ENCODE assay signal across 1 cellular context in the genomic region with DNA sequence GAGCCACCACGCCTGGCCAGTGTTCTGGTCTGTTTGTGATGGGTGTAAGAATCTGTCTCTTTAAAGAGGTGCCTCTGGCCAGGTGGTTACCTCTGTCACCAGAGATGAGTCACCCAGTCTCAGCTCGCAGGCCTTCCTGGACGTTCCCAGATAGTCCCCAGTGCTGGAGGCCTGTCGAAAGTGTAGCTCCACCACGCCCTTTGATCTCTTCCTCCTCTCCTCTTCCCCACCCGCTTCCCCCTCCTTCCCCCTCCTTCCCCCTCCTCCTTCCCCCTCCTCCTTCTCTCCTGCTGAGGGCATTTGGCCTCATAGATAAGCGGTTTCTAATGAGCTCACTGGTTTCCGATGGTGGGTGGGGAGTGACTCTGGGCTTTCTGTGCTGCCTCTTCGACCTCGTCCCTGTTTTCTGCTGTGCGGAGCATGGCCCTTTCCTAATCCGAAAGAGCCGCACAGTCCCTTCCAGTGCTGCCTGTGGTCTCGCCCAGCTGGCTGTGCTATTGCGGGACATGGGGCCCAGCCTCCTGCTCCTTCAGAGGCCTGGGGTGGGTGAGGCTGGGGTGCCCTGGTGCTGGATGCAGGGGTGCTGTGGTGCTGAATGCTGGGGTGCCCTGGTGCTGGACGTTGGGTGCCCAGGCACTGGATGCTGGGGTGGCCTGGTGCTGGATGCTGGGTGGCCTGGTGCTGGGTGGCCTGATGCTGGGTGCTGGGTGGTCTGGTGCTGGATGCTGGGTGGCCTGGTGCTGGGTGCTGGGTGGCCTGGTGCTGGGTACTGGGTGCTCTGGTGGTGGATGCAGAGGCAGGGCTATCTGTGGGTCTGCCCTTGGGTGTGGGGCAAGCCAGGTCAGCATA.
A peak's percentile ranks its signal among the peaks of the same experiment; 100 is the strongest.
TF ChIP-seq lines count a peak whose summit lies in the region.

No MANE protein-coding gene starts in this region.

TF ChIP-seq in K562, 482 proteins besides CTCF, POLR2A, EP300 and RAD21 (continued from another document and continues in another):
- TF ChIP-seq, protein P1, sequence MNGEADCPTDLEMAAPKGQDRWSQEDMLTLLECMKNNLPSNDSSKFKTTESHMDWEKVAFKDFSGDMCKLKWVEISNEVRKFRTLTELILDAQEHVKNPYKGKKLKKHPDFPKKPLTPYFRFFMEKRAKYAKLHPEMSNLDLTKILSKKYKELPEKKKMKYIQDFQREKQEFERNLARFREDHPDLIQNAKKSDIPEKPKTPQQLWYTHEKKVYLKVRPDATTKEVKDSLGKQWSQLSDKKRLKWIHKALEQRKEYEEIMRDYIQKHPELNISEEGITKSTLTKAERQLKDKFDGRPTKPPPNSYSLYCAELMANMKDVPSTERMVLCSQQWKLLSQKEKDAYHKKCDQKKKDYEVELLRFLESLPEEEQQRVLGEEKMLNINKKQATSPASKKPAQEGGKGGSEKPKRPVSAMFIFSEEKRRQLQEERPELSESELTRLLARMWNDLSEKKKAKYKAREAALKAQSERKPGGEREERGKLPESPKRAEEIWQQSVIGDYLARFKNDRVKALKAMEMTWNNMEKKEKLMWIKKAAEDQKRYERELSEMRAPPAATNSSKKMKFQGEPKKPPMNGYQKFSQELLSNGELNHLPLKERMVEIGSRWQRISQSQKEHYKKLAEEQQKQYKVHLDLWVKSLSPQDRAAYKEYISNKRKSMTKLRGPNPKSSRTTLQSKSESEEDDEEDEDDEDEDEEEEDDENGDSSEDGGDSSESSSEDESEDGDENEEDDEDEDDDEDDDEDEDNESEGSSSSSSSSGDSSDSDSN (IDR thresholded peaks at IDR 0.05; ENCODE audit: borderline replicate concordance in 1 of 2, low read depth in 2 of 2, low read length in 2 of 2), result peak; percentile 54 to 69; a peak in 1 of 4 replicates
- no peak for TF ChIP-seq ZNF184 (CRISPR knock-in tag; IDR thresholded peaks at IDR 0.05)
- TF ChIP-seq, protein P2, sequence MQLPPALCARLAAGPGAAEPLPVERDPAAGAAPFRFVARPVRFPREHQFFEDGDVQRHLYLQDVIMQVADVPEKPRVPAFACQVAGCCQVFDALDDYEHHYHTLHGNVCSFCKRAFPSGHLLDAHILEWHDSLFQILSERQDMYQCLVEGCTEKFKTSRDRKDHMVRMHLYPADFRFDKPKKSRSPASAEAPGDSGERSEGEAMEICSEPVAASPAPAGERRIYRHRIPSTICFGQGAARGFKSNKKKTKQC (CRISPR knock-in tag; IDR thresholded peaks at IDR 0.05), result no peak
- no peak for TF ChIP-seq PHB (CRISPR knock-in tag; IDR thresholded peaks at IDR 0.05)
- TF ChIP-seq CREBBP (IDR thresholded peaks at IDR 0.05; ENCODE audit: low read depth, low read length), result no peak
- no peak for TF ChIP-seq YBX1 (IDR thresholded peaks at IDR 0.05)
- TF ChIP-seq, protein P3, sequence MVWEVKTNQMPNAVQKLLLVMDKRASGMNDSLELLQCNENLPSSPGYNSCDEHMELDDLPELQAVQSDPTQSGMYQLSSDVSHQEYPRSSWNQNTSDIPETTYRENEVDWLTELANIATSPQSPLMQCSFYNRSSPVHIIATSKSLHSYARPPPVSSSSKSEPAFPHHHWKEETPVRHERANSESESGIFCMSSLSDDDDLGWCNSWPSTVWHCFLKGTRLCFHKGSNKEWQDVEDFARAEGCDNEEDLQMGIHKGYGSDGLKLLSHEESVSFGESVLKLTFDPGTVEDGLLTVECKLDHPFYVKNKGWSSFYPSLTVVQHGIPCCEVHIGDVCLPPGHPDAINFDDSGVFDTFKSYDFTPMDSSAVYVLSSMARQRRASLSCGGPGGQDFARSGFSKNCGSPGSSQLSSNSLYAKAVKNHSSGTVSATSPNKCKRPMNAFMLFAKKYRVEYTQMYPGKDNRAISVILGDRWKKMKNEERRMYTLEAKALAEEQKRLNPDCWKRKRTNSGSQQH (CRISPR knock-in tag; IDR thresholded peaks at IDR 0.05), result peak; percentile 83
- TF ChIP-seq, protein P4, sequence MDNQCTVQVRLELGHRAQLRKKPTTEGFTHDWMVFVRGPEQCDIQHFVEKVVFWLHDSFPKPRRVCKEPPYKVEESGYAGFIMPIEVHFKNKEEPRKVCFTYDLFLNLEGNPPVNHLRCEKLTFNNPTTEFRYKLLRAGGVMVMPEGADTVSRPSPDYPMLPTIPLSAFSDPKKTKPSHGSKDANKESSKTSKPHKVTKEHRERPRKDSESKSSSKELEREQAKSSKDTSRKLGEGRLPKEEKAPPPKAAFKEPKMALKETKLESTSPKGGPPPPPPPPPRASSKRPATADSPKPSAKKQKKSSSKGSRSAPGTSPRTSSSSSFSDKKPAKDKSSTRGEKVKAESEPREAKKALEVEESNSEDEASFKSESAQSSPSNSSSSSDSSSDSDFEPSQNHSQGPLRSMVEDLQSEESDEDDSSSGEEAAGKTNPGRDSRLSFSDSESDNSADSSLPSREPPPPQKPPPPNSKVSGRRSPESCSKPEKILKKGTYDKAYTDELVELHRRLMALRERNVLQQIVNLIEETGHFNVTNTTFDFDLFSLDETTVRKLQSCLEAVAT (IDR thresholded peaks at IDR 0.05), result peak; percentile 40 to 58; a peak in 3 of 4 replicates
- TF ChIP-seq, protein P5, sequence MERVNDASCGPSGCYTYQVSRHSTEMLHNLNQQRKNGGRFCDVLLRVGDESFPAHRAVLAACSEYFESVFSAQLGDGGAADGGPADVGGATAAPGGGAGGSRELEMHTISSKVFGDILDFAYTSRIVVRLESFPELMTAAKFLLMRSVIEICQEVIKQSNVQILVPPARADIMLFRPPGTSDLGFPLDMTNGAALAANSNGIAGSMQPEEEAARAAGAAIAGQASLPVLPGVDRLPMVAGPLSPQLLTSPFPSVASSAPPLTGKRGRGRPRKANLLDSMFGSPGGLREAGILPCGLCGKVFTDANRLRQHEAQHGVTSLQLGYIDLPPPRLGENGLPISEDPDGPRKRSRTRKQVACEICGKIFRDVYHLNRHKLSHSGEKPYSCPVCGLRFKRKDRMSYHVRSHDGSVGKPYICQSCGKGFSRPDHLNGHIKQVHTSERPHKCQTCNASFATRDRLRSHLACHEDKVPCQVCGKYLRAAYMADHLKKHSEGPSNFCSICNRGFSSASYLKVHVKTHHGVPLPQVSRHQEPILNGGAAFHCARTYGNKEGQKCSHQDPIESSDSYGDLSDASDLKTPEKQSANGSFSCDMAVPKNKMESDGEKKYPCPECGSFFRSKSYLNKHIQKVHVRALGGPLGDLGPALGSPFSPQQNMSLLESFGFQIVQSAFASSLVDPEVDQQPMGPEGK (CRISPR knock-in tag; IDR thresholded peaks at IDR 0.05; ENCODE audit: borderline replicate concordance), result no peak
- TF ChIP-seq, protein P6, sequence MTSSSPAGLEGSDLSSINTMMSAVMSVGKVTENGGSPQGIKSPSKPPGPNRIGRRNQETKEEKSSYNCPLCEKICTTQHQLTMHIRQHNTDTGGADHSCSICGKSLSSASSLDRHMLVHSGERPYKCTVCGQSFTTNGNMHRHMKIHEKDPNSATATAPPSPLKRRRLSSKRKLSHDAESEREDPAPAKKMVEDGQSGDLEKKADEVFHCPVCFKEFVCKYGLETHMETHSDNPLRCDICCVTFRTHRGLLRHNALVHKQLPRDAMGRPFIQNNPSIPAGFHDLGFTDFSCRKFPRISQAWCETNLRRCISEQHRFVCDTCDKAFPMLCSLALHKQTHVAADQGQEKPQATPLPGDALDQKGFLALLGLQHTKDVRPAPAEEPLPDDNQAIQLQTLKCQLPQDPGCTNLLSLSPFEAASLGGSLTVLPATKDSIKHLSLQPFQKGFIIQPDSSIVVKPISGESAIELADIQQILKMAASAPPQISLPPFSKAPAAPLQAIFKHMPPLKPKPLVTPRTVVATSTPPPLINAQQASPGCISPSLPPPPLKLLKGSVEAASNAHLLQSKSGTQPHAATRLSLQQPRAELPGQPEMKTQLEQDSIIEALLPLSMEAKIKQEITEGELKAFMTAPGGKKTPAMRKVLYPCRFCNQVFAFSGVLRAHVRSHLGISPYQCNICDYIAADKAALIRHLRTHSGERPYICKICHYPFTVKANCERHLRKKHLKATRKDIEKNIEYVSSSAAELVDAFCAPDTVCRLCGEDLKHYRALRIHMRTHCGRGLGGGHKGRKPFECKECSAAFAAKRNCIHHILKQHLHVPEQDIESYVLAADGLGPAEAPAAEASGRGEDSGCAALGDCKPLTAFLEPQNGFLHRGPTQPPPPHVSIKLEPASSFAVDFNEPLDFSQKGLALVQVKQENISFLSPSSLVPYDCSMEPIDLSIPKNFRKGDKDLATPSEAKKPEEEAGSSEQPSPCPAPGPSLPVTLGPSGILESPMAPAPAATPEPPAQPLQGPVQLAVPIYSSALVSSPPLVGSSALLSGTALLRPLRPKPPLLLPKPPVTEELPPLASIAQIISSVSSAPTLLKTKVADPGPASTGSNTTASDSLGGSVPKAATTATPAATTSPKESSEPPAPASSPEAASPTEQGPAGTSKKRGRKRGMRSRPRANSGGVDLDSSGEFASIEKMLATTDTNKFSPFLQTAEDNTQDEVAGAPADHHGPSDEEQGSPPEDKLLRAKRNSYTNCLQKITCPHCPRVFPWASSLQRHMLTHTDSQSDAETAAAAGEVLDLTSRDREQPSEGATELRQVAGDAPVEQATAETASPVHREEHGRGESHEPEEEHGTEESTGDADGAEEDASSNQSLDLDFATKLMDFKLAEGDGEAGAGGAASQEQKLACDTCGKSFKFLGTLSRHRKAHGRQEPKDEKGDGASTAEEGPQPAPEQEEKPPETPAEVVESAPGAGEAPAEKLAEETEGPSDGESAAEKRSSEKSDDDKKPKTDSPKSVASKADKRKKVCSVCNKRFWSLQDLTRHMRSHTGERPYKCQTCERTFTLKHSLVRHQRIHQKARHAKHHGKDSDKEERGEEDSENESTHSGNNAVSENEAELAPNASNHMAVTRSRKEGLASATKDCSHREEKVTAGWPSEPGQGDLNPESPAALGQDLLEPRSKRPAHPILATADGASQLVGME (CRISPR knock-in tag; IDR thresholded peaks at IDR 0.05), result no peak
- TF ChIP-seq ZC3H4 (CRISPR knock-in tag; IDR thresholded peaks at IDR 0.05; ENCODE audit: borderline replicate concordance), result peak; percentile 97; the same call in 1 of the 2 replicates
- TF ChIP-seq ZFP1 (CRISPR knock-in tag; IDR thresholded peaks at IDR 0.05), result no peak
- peak; percentile 95 for TF ChIP-seq JUND (IDR thresholded peaks at IDR 0.05; ENCODE audit: borderline replicate concordance, low read depth, low read length)
- peak; percentile 96 for TF ChIP-seq JUND (tag; IDR thresholded peaks at IDR 0.05; ENCODE audit: borderline replicate concordance, low read depth, low read length)
- TF ChIP-seq HNRNPLL (IDR thresholded peaks at IDR 0.05; ENCODE audit: low read depth, low read length, poor library complexity, severe bottlenecking), result no peak
- no peak for TF ChIP-seq ZNF507 (tag; conservative IDR thresholded peaks at IDR 0.05)
- TF ChIP-seq THRAP3 (IDR thresholded peaks at IDR 0.05; ENCODE audit: borderline replicate concordance), result no peak
- TF ChIP-seq CTBP1 (IDR thresholded peaks at IDR 0.05; ENCODE audit: borderline replicate concordance), result peak; percentile 97
- TF ChIP-seq, protein P7, sequence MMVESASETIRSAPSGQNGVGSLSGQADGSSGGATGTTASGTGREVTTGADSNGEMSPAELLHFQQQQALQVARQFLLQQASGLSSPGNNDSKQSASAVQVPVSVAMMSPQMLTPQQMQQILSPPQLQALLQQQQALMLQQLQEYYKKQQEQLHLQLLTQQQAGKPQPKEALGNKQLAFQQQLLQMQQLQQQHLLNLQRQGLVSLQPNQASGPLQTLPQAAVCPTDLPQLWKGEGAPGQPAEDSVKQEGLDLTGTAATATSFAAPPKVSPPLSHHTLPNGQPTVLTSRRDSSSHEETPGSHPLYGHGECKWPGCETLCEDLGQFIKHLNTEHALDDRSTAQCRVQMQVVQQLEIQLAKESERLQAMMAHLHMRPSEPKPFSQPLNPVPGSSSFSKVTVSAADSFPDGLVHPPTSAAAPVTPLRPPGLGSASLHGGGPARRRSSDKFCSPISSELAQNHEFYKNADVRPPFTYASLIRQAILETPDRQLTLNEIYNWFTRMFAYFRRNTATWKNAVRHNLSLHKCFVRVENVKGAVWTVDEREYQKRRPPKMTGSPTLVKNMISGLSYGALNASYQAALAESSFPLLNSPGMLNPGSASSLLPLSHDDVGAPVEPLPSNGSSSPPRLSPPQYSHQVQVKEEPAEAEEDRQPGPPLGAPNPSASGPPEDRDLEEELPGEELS (CRISPR knock-in tag; IDR thresholded peaks at IDR 0.05; ENCODE audit: borderline replicate concordance), result no peak
- peak; percentile 85 for TF ChIP-seq TCF3 (CRISPR knock-in tag; IDR thresholded peaks at IDR 0.05)
- TF ChIP-seq ZNF79 (CRISPR knock-in tag; IDR thresholded peaks at IDR 0.05; ENCODE audit: low read depth), result no peak
- peak; percentile 89; the same call in 1 of the 2 replicates for TF ChIP-seq NFRKB (IDR thresholded peaks at IDR 0.05; ENCODE audit: low read depth)
- no peak for TF ChIP-seq ZNF717 (CRISPR knock-in tag; IDR thresholded peaks at IDR 0.05)
- no peak for TF ChIP-seq HEY1 (CRISPR knock-in tag; IDR thresholded peaks at IDR 0.05; ENCODE audit: borderline replicate concordance)
- TF ChIP-seq EP400 (IDR thresholded peaks at IDR 0.05), result peak; percentile 77
- no peak for TF ChIP-seq ADNP (tag; IDR thresholded peaks at IDR 0.05)
- TF ChIP-seq, protein P8, sequence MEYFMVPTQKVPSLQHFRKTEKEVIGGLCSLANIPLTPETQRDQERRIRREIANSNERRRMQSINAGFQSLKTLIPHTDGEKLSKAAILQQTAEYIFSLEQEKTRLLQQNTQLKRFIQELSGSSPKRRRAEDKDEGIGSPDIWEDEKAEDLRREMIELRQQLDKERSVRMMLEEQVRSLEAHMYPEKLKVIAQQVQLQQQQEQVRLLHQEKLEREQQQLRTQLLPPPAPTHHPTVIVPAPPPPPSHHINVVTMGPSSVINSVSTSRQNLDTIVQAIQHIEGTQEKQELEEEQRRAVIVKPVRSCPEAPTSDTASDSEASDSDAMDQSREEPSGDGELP (CRISPR knock-in tag; IDR thresholded peaks at IDR 0.05; ENCODE audit: borderline replicate concordance), result peak; percentile 83
- TF ChIP-seq GABPA (tag; conservative IDR thresholded peaks at IDR 0.05; ENCODE audit: low read depth), result no peak
- 0 out of 2 replicates have a peak, but pooled peaks have one; percentile 13 for TF ChIP-seq NCOA1 (IDR thresholded peaks at IDR 0.05; ENCODE audit: low read depth)
- TF ChIP-seq, protein P9, sequence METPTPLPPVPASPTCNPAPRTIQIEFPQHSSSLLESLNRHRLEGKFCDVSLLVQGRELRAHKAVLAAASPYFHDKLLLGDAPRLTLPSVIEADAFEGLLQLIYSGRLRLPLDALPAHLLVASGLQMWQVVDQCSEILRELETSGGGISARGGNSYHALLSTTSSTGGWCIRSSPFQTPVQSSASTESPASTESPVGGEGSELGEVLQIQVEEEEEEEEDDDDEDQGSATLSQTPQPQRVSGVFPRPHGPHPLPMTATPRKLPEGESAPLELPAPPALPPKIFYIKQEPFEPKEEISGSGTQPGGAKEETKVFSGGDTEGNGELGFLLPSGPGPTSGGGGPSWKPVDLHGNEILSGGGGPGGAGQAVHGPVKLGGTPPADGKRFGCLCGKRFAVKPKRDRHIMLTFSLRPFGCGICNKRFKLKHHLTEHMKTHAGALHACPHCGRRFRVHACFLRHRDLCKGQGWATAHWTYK (CRISPR knock-in tag; IDR thresholded peaks at IDR 0.05), result peak; percentile 76
- TF ChIP-seq HCFC1 (IDR thresholded peaks at IDR 0.05; ENCODE audit: low read depth, low read length), result no peak
- peak; percentile 40; the same call in 1 of the 2 replicates for TF ChIP-seq SMAD4 (CRISPR knock-in tag; conservative IDR thresholded peaks at IDR 0.05)
- TF ChIP-seq ZNF274 (IDR thresholded peaks at IDR 0.05; ENCODE audit: borderline replicate concordance, low read depth, low read length), result no peak
- TF ChIP-seq EZH2 (IDR thresholded peaks at IDR 0.05; ENCODE audit: borderline replicate concordance, low read depth, low read length), result no peak
- TF ChIP-seq ZKSCAN8 (CRISPR knock-in tag; IDR thresholded peaks at IDR 0.05), result no peak
- no peak for TF ChIP-seq ZNF41 (CRISPR knock-in tag; conservative IDR thresholded peaks at IDR 0.05)
- TF ChIP-seq MXI1 (IDR thresholded peaks at IDR 0.05; ENCODE audit: low read depth, low read length), result no peak; the same call in 1 of the 2 replicates
- no peak for TF ChIP-seq RFX1 (IDR thresholded peaks at IDR 0.05)
- TF ChIP-seq NCOA2 (IDR thresholded peaks at IDR 0.05; ENCODE audit: partially characterized antibody in 2 of 2), result no peak
